ENCODE assay signal across 8 cellular contexts in genomic region chr11:34050536-34050935, GRCh38. TPM values are rescaled to one million over a fixed set of nuclear protein-coding genes. Genes with fewer than 3 reads are reported as not detected.
DNase-seq lines count a peak whose midpoint lies in the region; ATAC-seq and TF ChIP-seq lines count a peak whose summit lies in the region.

No MANE protein-coding gene starts in this region.

- H3K36me3 ChIP-seq in heart right ventricle (peaks cover 0 to 14% (median 0%) of the 10 kb centered on the region in 9 donors), lower lobe of right lung (peaks cover 7% of the 10 kb centered on the region), vagina (no peaks in the 10 kb centered on the region)

- TF ChIP-seq POLR2A in vagina (IDR thresholded peaks at IDR 0.05) = no peak

- WGBS in heart right ventricle, 2 donors = 46 to 47% methylated on average over 3 of the region's 3 CpGs

- TF ChIP-seq CTCF in heart right ventricle (IDR thresholded peaks at IDR 0.05) = no peak
- TF ChIP-seq CTCF in astrocyte of the cerebellum (IDR thresholded peaks at IDR 0.05; ENCODE audit: low read depth, low read length, missing control alignments) = no peak
- no peak for TF ChIP-seq CTCF in lower lobe of right lung (IDR thresholded peaks at IDR 0.05)
- no peak for TF ChIP-seq CTCF in vagina (IDR thresholded peaks at IDR 0.05)

- no peaks in the 10 kb centered on the region for H3K9me3 ChIP-seq in heart right ventricle
- H3K9me3 ChIP-seq in lower lobe of right lung = no peaks in the 10 kb centered on the region
- no peaks in the 10 kb centered on the region for H3K9me3 ChIP-seq in vagina

- H3K27ac ChIP-seq in heart right ventricle (peak overlapping the region; percentile 97 to 100 (median 100)), lower lobe of right lung (peak overlapping the region; percentile 99), vagina (peak overlapping the region; percentile 95)

- DNase-seq in heart right ventricle (peak in 1 of 2 donors; percentile 22), Right ventricle myocardium inferior (ENCODE audit: missing footprints) (no peak), astrocyte of the cerebellum (ENCODE audit: low read depth) (no peak), lower lobe of right lung (no peak), vagina (ENCODE audit: extremely low spot score in 2 of 2) (no peak), Kasumi-1 (lab: John Stamatoyannopoulos, UW) (no peak), globus pallidus (ENCODE audit: low spot score) (no peak)

- H3K4me3 ChIP-seq in heart right ventricle (peak overlapping the region in 9 of 10 donors; percentile 77 to 99 (median 94)), astrocyte of the cerebellum (ENCODE audit: low read depth, low read length) (peak overlapping the region; percentile 98), lower lobe of right lung (peak overlapping the region; percentile 92), vagina (peak overlapping the region in 1 of 2 donors; percentile 77)

- no peak for ATAC-seq in heart right ventricle
- no peak for ATAC-seq in Right ventricle myocardium inferior
- ATAC-seq in lower lobe of right lung = no peak
- ATAC-seq in HG02938 (IDR thresholded peaks at IDR 0.05; ENCODE audit: unreplicated experiment) = no peak

- H3K4me1 ChIP-seq in heart right ventricle (peaks cover 5 to 34% (median 27%) of the 10 kb centered on the region in 9 donors), lower lobe of right lung (peaks cover 27% of the 10 kb centered on the region), vagina (peaks cover 31% of the 10 kb centered on the region)

- in situ Hi-C loops in astrocyte of the cerebellum (cut with HindIII; ENCODE audit: low sequenced_read_pairs) = no loop called here

- intact Hi-C loops in heart right ventricle (cut with DNase I) (loop anchor here in 7 of 10 donors (5.0 to 10.0 kb wide), 5 partner anchors 53 to 1626 kb away; partner anchors contain the start of genes NAT10 (in 3 of the 7) and ABTB2 (in 1 of the 7)), Right ventricle myocardium inferior (cut with DNase I) (loop anchor here (5.0 kb wide), 3 partner anchors 53 to 307 kb away; partner anchors contain the start of gene ABTB2), lower lobe of right lung (cut with DNase I) (no loop called here), vagina (cut with DNase I) (loop anchor here (5.0 kb wide), 2 partner anchors 57 to 307 kb away; partner anchors contain the start of genes ABTB2 and NAT10)

- no peaks in the 10 kb centered on the region for H3K27me3 ChIP-seq in heart right ventricle
- no peaks in the 10 kb centered on the region for H3K27me3 ChIP-seq in lower lobe of right lung (ENCODE audit: low read depth)
- no peaks in the 10 kb centered on the region for H3K27me3 ChIP-seq in vagina

RNA-seq across cellular contexts. Expression of gene CAPRIN1, which starts 1.0 kb away (rescaled TPM):
- total RNA-seq in heart right ventricle (100 to 1,000 TPM; 103 to 142 (median 120) TPM), Right ventricle myocardium inferior (120 TPM), lower lobe of right lung (187 TPM), vagina (123 TPM)
- polyA plus RNA-seq in heart right ventricle = 10 to 100 TPM; 37.9 to 39.9 TPM

RNA-seq across cellular contexts. Expression of gene NAT10, which starts 54.9 kb away (rescaled TPM):
- 10 to 100 TPM; 16.6 to 26.4 (median 22.4) TPM for total RNA-seq in heart right ventricle
- 10 to 100 TPM; 16.2 to 21.1 TPM for polyA plus RNA-seq in heart right ventricle
- total RNA-seq in Right ventricle myocardium inferior = 22.8 TPM
- total RNA-seq in lower lobe of right lung = 37.3 TPM
- 24.8 TPM for total RNA-seq in vagina
